Comparison of ENCODE assay signal across 12 cellular contexts in genomic region chrX:131626681-131627296, GRCh38.
DNase-seq lines count a peak whose midpoint lies in the region; ATAC-seq, FAIRE-seq and TF ChIP-seq lines count a peak whose summit lies in the region.
"Had no signal": no experiment of that assay in that cellular context is flagged by ENCODE, and none has a peak within 500 bp of the region (broad histone marks: within the 10 kb centered on the region; RNA-seq: fewer than 3 reads in every experiment).

No MANE protein-coding gene starts in this region.

- no peak for TF ChIP-seq RAD21 in HepG2 (CRISPR knock-in tag; IDR thresholded peaks at IDR 0.05)

- WGBS in HepG2 (ENCODE audit: low lambda C conversion rate), result 25% methylated on average over 3 of the region's 3 CpGs

- no peak overlapping the region for H3K4me2 ChIP-seq in HepG2 (ENCODE audit: low read depth, low read length)

- no peak overlapping the region for H2AFZ ChIP-seq in HepG2 (ENCODE audit: low read length)

- H3K4me1 ChIP-seq in HepG2 (ENCODE audit: insufficient read depth, low read length), result no peaks in the 10 kb centered on the region
- H3K4me1 ChIP-seq: heart left ventricle, lower lobe of right lung, stomach had no signal

- no peaks in the 10 kb centered on the region for H4K20me1 ChIP-seq in HepG2 (ENCODE audit: insufficient read depth, low read length)

- POLR2A ChIA-PET in HepG2 (lab: Yijun Ruan, JAX), result no interaction called here

- TF ChIP-seq EP300 in HepG2 (IDR thresholded peaks at IDR 0.05; ENCODE audit: low read depth in 2 of 2, low read length in 2 of 2) (no peak), HepG2 (CRISPR knock-in tag; IDR thresholded peaks at IDR 0.05; ENCODE audit: borderline replicate concordance) (no peak)

- no peak for TF ChIP-seq POLR2A in HepG2 (IDR thresholded peaks at IDR 0.05; ENCODE audit: insufficient read depth in 1 of 2, low read depth in 2 of 2, low read length in 2 of 2)

- H3K27ac ChIP-seq in VCaP (no peak overlapping the region), HepG2 (ENCODE audit: extremely low read length, insufficient read depth, low read length) (no peak overlapping the region)
- H3K27ac ChIP-seq: heart left ventricle, lower lobe of right lung, stomach had no signal

- BruUV-seq in HepG2 (replicated peaks; lab: Mats Ljungman, UMichigan), result no TSS peak

- H3K79me2 ChIP-seq in HepG2 (ENCODE audit: insufficient read depth, low read length), result no peaks in the 10 kb centered on the region

- CTCF ChIA-PET in HepG2 (lab: Yijun Ruan, JAX; ENCODE audit: low intra/inter-chr PET ratio, low total read pairs), result no interaction called here

- FAIRE-seq in HepG2 (lab: Jason Lieb, UNC), result no peak

- DNase-seq in COLO829 (ENCODE audit: low spot score), result peak; percentile 2
- peak; percentile 18 to 45 for DNase-seq in Kasumi-1 (lab: John Stamatoyannopoulos, UW)
- DNase-seq in HepG2 (ENCODE audit: low spot score), result no peak
- DNase-seq in stimulated activated naive CD4-positive, alpha-beta T cell (lab: John Stamatoyannopoulos, UW), result no peak
- DNase-seq in AG08395 (ENCODE audit: low spot score), result no peak
- DNase-seq in GF-D8 (lab: John Stamatoyannopoulos, UW), result no peak
- DNase-seq: HCEC 1CT, heart left ventricle, lower lobe of right lung, stomach had no signal

- in situ Hi-C loops in HepG2 (cut with HindIII; ENCODE audit: extremely low pct_ligation_motif_present, low pct_unique_long_range_greater_than_20kb), result loop anchor here (10.0 kb wide), 1 partner anchor 562 kb away; no protein-coding TSS in a partner anchor

- no peak for ATAC-seq in HepG2
- no peak for ATAC-seq in GM21528 (IDR thresholded peaks at IDR 0.05; ENCODE audit: low FRiP score, unreplicated experiment)
- ATAC-seq: heart left ventricle, lower lobe of right lung had no signal

- intact Hi-C loops in HepG2 (cut with micrococcal nuclease; ENCODE audit: unreplicated experiment), result no loop called here

- H3K4me3 ChIP-seq in HepG2 (replicated peaks in 1 of 3; ENCODE audit: insufficient read depth in 1 of 3, low read depth in 2 of 3, low read length in 3 of 3), result no peak overlapping the region
- H3K4me3 ChIP-seq: heart left ventricle, lower lobe of right lung, stomach had no signal

- H3K9ac ChIP-seq in HepG2 (ENCODE audit: insufficient read depth, low read depth, low read length), result no peak overlapping the region

- H3K27me3 ChIP-seq in HepG2 (ENCODE audit: control insufficient read depth in 1 of 2, insufficient read depth in 2 of 2, low read length in 2 of 2), result no peaks in the 10 kb centered on the region
- H3K27me3 ChIP-seq: stomach had no signal

- H3K9me3 ChIP-seq in HepG2 (ENCODE audit: low read length), result no peaks in the 10 kb centered on the region
- H3K9me3 ChIP-seq: heart left ventricle, lower lobe of right lung, stomach had no signal

- peak; percentile 53 for TF ChIP-seq CTCF in VCaP (conservative IDR thresholded peaks at IDR 0.05)
- peak; percentile 17; the same call in 1 of the 2 replicates for TF ChIP-seq CTCF in HepG2 (CRISPR knock-in tag; IDR thresholded peaks at IDR 0.05)

- no peaks in the 10 kb centered on the region for H3K36me3 ChIP-seq in HepG2 (replicated peaks in 1 of 2; ENCODE audit: control insufficient read depth in 1 of 2, insufficient read depth in 2 of 2, low read length in 2 of 2)
- H3K36me3 ChIP-seq: heart left ventricle, lower lobe of right lung, stomach had no signal

TF ChIP-seq in HepG2, 621 proteins besides CTCF, POLR2A, EP300 and RAD21:
- no peak for TF ChIP-seq ZNF607 (CRISPR knock-in tag; IDR thresholded peaks at IDR 0.05; ENCODE audit: borderline replicate concordance)
- TF ChIP-seq TFAP4 (IDR thresholded peaks at IDR 0.05; ENCODE audit: borderline replicate concordance, low read depth), result no peak
- peak; percentile 25; the same call in 1 of the 2 replicates for TF ChIP-seq STAG1 (CRISPR knock-in tag; IDR thresholded peaks at IDR 0.05)

Comparison
In these comparisons a context has a peak if more than half of its experiments do, and no peak if none do; other contexts are left out.
1. DNase-seq: peak in COLO829 (single experiment) and Kasumi-1 (2 of 2); none in HepG2 (single experiment), stimulated activated naive CD4-positive, alpha-beta T cell (0 of 6), AG08395 (single experiment) and GF-D8 (single experiment).